21 cellular contexts compared by ENCODE assay signal in the genomic region with DNA sequence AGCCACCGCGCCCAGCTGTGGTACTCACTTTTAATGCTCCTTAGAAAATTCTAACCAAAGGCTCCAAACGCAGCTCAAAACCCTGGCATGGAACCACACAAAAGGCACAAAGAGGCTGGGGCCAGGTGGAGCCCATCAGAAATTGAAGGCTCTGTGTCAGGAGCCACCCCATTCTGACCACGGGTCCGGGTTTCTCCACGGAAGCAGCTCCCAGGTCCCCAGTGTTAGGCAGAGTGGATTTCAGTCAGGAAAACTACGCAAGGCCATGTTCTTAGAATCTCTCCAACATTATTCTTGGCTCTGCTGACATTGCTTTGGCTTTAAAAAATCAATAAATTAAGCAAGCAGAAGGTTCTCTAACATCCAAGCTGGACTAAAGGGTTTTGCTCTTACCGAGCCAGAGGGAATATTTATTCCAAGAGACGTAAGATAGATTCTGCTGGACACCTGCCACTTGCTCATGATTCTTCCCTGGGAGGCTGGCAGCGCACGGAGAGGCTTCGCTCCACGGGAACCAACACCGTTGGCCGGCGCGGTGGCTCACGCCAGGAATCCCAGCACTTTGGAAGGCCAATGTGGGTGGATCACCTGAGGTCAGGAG.
A peak's percentile ranks its signal among the peaks of the same experiment; 100 is the strongest.
DNase-seq lines count a peak whose midpoint lies in the region; ATAC-seq, FAIRE-seq and TF ChIP-seq lines count a peak whose summit lies in the region.
"Had no signal": no experiment of that assay in that cellular context is flagged by ENCODE, and none has a peak within 500 bp of the region (broad histone marks: within the 10 kb centered on the region; RNA-seq: fewer than 3 reads in every experiment).

No MANE protein-coding gene starts in this region.

- H3K4me3 ChIP-seq in breast epithelium: no peak overlapping the region
- no peak overlapping the region for H3K4me3 ChIP-seq in mammary epithelial cell (replicated peaks in 1 of 3; ENCODE audit: insufficient read depth in 1 of 3, low read depth in 2 of 3, low read length in 3 of 3)
- H3K4me3 ChIP-seq in mesendoderm (ENCODE audit: low read length): no peak overlapping the region
- H3K4me3 ChIP-seq in kidney (ENCODE audit: low read length in 2 of 2): no peak overlapping the region
- H3K4me3 ChIP-seq: BLaER1 had no signal

- peak overlapping the region; percentile 53 to 66 for H3K27ac ChIP-seq in breast epithelium
- no peak overlapping the region for H3K27ac ChIP-seq in mammary epithelial cell (ENCODE audit: insufficient read depth, low read depth, low read length)
- H3K27ac ChIP-seq in mesendoderm (ENCODE audit: low read depth, low read length): no peak overlapping the region
- no peak overlapping the region for H3K27ac ChIP-seq in kidney (ENCODE audit: low read depth in 2 of 2, low read length in 2 of 2)
- H3K27ac ChIP-seq: 22Rv1, BLaER1 had no signal

- H3K4me2 ChIP-seq in mammary epithelial cell (ENCODE audit: insufficient read depth, low read depth, low read length) (no peak overlapping the region), mesendoderm (ENCODE audit: low read length) (no peak overlapping the region)

- no peak overlapping the region for H2BK5ac ChIP-seq in mesendoderm (ENCODE audit: low read length)

- H3K9me3 ChIP-seq in breast epithelium: no peaks in the 10 kb centered on the region
- H3K9me3 ChIP-seq in mammary epithelial cell (replicated peaks; ENCODE audit: insufficient read depth, low read length): no peaks in the 10 kb centered on the region
- H3K9me3 ChIP-seq in kidney (ENCODE audit: control insufficient read depth in 1 of 2, low read length in 2 of 2): no peaks in the 10 kb centered on the region
- H3K9me3 ChIP-seq: BLaER1 had no signal

- H3K23ac ChIP-seq in mesendoderm (ENCODE audit: low read length): no peak overlapping the region

- peak in 1 of 2 donors; percentile 63 for DNase-seq in breast epithelium (ENCODE audit: low spot score in 2 of 2)
- no peak for DNase-seq in mammary epithelial cell
- peak; percentile 76 for DNase-seq in left lobe of liver (ENCODE audit: low spot score)
- DNase-seq in posterior vena cava (ENCODE audit: low spot score): peak; percentile 89
- no peak for DNase-seq in urothelium cell line (ENCODE audit: low spot score)
- no peak for DNase-seq in mesendoderm
- DNase-seq in kidney: no peak
- no peak for DNase-seq in HUDEP-2 (lab: John Stamatoyannopoulos, UW; ENCODE audit: unreplicated experiment in 76 of 76)
- DNase-seq: activated CD4-positive, CD25-positive, alpha-beta regulatory T cell treated with anti-CD3 and anti-CD28 coated beads, Interleukin-2, amount 50 U/mL, for 72 hours; activated CD8-positive, alpha-beta memory T cell treated with anti-CD3 and anti-CD28 coated beads, Interleukin-2, amount 10 ng/mL, durations not matched to agents 7 days and 5 days; activated naive CD4-positive, alpha-beta T cell treated with Interleukin-2 at 50 U/mL for 16 hours; DMS 273 treated with DMSO at 0.1 percent for 48 hours; KBM-7; NCI-H1105 treated with DMSO at 0.1 percent for 48 hours; NCI-H345; SIG-M5; stimulated activated CD4-positive, alpha-beta T cell treated with anti-CD3 and anti-CD28 coated beads, Interleukin-15, amount 100 ng/mL, for 24 hours had no signal

- H3K9ac ChIP-seq in mammary epithelial cell (ENCODE audit: insufficient read depth, low read length): no peak overlapping the region
- H3K9ac ChIP-seq in mesendoderm (ENCODE audit: low read length): no peak overlapping the region
- no peak overlapping the region for H3K9ac ChIP-seq in kidney (ENCODE audit: low read length in 2 of 2)
- H3K9ac ChIP-seq: BLaER1 had no signal

- no peak overlapping the region for H2AK5ac ChIP-seq in mesendoderm (ENCODE audit: low read length)

- no peak for TF ChIP-seq POLR2A in breast epithelium (IDR thresholded peaks at IDR 0.05)

- dilution Hi-C loops in mammary epithelial cell (cut with HindIII; ENCODE audit: low sequenced_read_pairs): no loop called here

- no peaks in the 10 kb centered on the region for H4K20me1 ChIP-seq in mammary epithelial cell (ENCODE audit: insufficient read depth, low read length)

- no peak overlapping the region for H2BK120ac ChIP-seq in mesendoderm (ENCODE audit: low read depth, low read length)

- FAIRE-seq in urothelium cell line (lab: Jason Lieb, UNC): no peak
- no peak for FAIRE-seq in kidney (lab: Jason Lieb, UNC)
- FAIRE-seq: GM18507, GM19239 had no signal

- H3K4ac ChIP-seq in mesendoderm (ENCODE audit: low read depth, low read length): no peak overlapping the region

- H3K18ac ChIP-seq in mesendoderm (ENCODE audit: low read length): no peak overlapping the region

- CTCF ChIA-PET in mammary epithelial cell (lab: Charles Lee; ENCODE audit: low non-redundant PET): no interaction called here

- WGBS in mammary epithelial cell (ENCODE audit: low coverage, missing lambda C conversion rate): 66% methylated on average over 15 of the region's 18 CpGs
- no CpG with 5 or more reads among the region's 18 CpGs for WGBS in mesendoderm (ENCODE audit: extremely low coverage, insufficient coverage, low lambda C conversion rate)

- TF ChIP-seq CTCF in breast epithelium (IDR thresholded peaks at IDR 0.05) (no peak), mammary epithelial cell (conservative IDR thresholded peaks at IDR 0.05 in 1 of 2, IDR thresholded peaks at IDR 0.05 in 1 of 2; ENCODE audit: extremely low read depth in 1 of 2, insufficient read depth in 1 of 2, low read depth in 1 of 2, low read length in 2 of 2) (no peak), kidney (IDR thresholded peaks at IDR 0.05; ENCODE audit: borderline replicate concordance, extremely low read depth, insufficient read depth) (no peak)

- BruUV-seq in mammary epithelial cell (replicated peaks; lab: Mats Ljungman, UMichigan): no TSS peak

- H3K36me3 ChIP-seq in breast epithelium: no peaks in the 10 kb centered on the region
- H3K36me3 ChIP-seq in mammary epithelial cell (ENCODE audit: insufficient read depth, low read length): no peaks in the 10 kb centered on the region
- no peaks in the 10 kb centered on the region for H3K36me3 ChIP-seq in mesendoderm (ENCODE audit: control insufficient read depth, insufficient read depth, low read length)
- H3K36me3 ChIP-seq in kidney (ENCODE audit: control insufficient read depth in 1 of 2, insufficient read depth in 2 of 2, low read length in 2 of 2): no peaks in the 10 kb centered on the region

- H4K8ac ChIP-seq in mesendoderm (ENCODE audit: low read depth, low read length): no peak overlapping the region

- H3K4me1 ChIP-seq in breast epithelium (peaks cover 0 to 5% of the 10 kb centered on the region in 2 donors), mammary epithelial cell (ENCODE audit: insufficient read depth, low read length) (peaks cover 14% of the 10 kb centered on the region), mesendoderm (ENCODE audit: control insufficient read depth, low read depth, low read length) (peaks cover 6% of the 10 kb centered on the region), kidney (ENCODE audit: control insufficient read depth in 1 of 2, insufficient read depth in 1 of 2, low read depth in 1 of 2, low read length in 2 of 2) (peaks cover 0 to 3% of the 10 kb centered on the region in 2 donors)

- H4K5ac ChIP-seq in mesendoderm (ENCODE audit: low read length): no peak overlapping the region

- H3K79me2 ChIP-seq in mammary epithelial cell (ENCODE audit: insufficient read depth, low read length) (peaks cover 89% of the 10 kb centered on the region), mesendoderm (ENCODE audit: control insufficient read depth, insufficient read depth, low read length) (peaks cover 70% of the 10 kb centered on the region)

- H3K27me3 ChIP-seq in breast epithelium (no peaks in the 10 kb centered on the region), mammary epithelial cell (ENCODE audit: insufficient read depth, low read length) (no peaks in the 10 kb centered on the region), mesendoderm (ENCODE audit: insufficient read depth, low read length, poor library complexity) (no peaks in the 10 kb centered on the region)
- H3K27me3 ChIP-seq: BLaER1 had no signal

- H3K56ac ChIP-seq in mesendoderm (ENCODE audit: low read length): no peak overlapping the region

- H2BK15ac ChIP-seq in mesendoderm (replicated peaks; ENCODE audit: low read depth): no peak overlapping the region

- peaks cover 38% of the 10 kb centered on the region for H3K79me1 ChIP-seq in mesendoderm (ENCODE audit: low read length)

- intact Hi-C loops in breast epithelium (cut with DNase I; ENCODE audit: low total_unique reads) (no loop called here), mammary epithelial cell (cut with micrococcal nuclease) (no loop called here), posterior vena cava (cut with DNase I) (no loop called here), kidney (cut with DNase I) (no loop called here)

- H2AFZ ChIP-seq in mammary epithelial cell (ENCODE audit: low read depth, low read length): no peak overlapping the region

- in situ Hi-C loops in mammary epithelial cell (cut with MboI; ENCODE audit: low sequenced_read_pairs in 2 of 2): no loop called here

- ATAC-seq in left lobe of liver: peak; percentile 70
- ATAC-seq: activated CD8-positive, alpha-beta memory T cell treated with anti-CD3 and anti-CD28 coated beads, Interleukin-2, amount 10 ng/mL, durations not matched to agents 7 days and 5 days had no signal

Comparison
In these comparisons a context has a peak if more than half of its experiments do, and no peak if none do; other contexts are left out.
1. H3K27ac ChIP-seq: peak in breast epithelium (2 of 2); none in mammary epithelial cell (single experiment), mesendoderm (single experiment) and kidney (0 of 2).
2. DNase-seq: peak in left lobe of liver (single experiment) and posterior vena cava (single experiment); none in mammary epithelial cell (single experiment), urothelium cell line (single experiment), mesendoderm (single experiment), kidney (single experiment) and HUDEP-2 (0 of 76).